In the genomic region with DNA sequence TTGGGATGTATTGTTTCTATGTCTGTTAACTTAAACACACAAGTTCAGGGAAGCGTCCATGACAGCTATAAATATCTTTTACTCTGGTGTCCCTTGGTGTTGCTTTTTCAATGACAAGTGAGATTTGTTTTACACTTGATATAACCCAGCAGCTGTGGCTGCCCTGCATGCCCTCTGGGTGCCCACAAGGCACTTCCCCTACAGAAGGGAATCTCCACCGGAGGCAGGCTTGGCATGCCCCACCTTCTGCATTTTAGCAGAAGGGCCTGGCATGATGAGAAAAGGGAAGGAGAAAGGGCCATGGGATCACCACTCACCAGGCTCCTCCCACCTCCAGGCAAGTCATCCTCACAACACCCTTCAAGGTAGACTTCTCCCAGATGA, we compare ENCODE assay signal across 10 cellular contexts. TPM values are rescaled to one million over a fixed set of nuclear protein-coding genes. Genes with fewer than 3 reads are reported as not detected.
A peak's percentile ranks its signal among the peaks of the same experiment; 100 is the strongest.
DNase-seq lines count a peak whose midpoint lies in the region; ATAC-seq and TF ChIP-seq lines count a peak whose summit lies in the region.
"Had no signal": no experiment of that assay in that cellular context is flagged by ENCODE, and none has a peak within 500 bp of the region (broad histone marks: within the 10 kb centered on the region; RNA-seq: fewer than 3 reads in every experiment).

No MANE protein-coding gene starts in this region.

- no peak for TF ChIP-seq POLR2A in spleen (IDR thresholded peaks at IDR 0.05)

- peaks cover 0 to 13% (median 1%) of the 10 kb centered on the region in 3 donors for H3K36me3 Mint-ChIP-seq in CD8-positive, alpha-beta memory T cell
- H3K36me3 Mint-ChIP-seq in T-helper 17 cell (ENCODE audit: low read depth) (no peaks in the 10 kb centered on the region), glutamatergic neuron (ENCODE audit: unreplicated experiment) (no peaks in the 10 kb centered on the region)

- H3K36me3 ChIP-seq in CD8-positive, alpha-beta memory T cell (ENCODE audit: insufficient read depth, low read length), result no peaks in the 10 kb centered on the region
- peaks cover 0 to 71% (median 2%) of the 10 kb centered on the region in 6 donors for H3K36me3 ChIP-seq in spleen

- ATAC-seq in T-helper 17 cell (peak; percentile 62), right cardiac atrium (peak in 1 of 2 donors; percentile 1), HG03571 (IDR thresholded peaks at IDR 0.05; ENCODE audit: unreplicated experiment) (no peak), GM18511 (IDR thresholded peaks at IDR 0.05; ENCODE audit: unreplicated experiment) (no peak)
- ATAC-seq: activated T-helper 17 cell treated with anti-CD3 and anti-CD28 coated beads, Interleukin-2, amount 50 U/mL, for 72 hours had no signal

- CTCF ChIA-PET in CD8-positive, alpha-beta memory T cell (lab: Charles Lee), result no interaction called here

- H3K27ac Mint-ChIP-seq in CD8-positive, alpha-beta memory T cell, result peak overlapping the region in 6 of 8 donors; percentile 26 to 80 (median 65)
- H3K27ac Mint-ChIP-seq in T-helper 17 cell, result peak overlapping the region; percentile 19
- H3K27ac Mint-ChIP-seq in glutamatergic neuron (ENCODE audit: unreplicated experiment), result no peak overlapping the region
- H3K27ac Mint-ChIP-seq: activated T-helper 17 cell treated with anti-CD3 and anti-CD28 coated beads, Interleukin-2, amount 50 U/mL, for 72 hours had no signal

- intact Hi-C loops in right cardiac atrium (cut with DNase I) (no loop called here), spleen (cut with DNase I; ENCODE audit: low total_unique reads) (no loop called here)

- DNase-seq in CD8-positive, alpha-beta memory T cell, result no peak
- no peak for DNase-seq in T-helper 17 cell
- peak; percentile 47 to 76 (median 73) for DNase-seq in right cardiac atrium
- peak; percentile 90 for DNase-seq in spleen
- DNase-seq in glutamatergic neuron, result no peak
- DNase-seq in NCI-H2227 treated with DMSO at 0.1 percent for 48 hours (lab: John Stamatoyannopoulos, UW), result no peak

- no peak overlapping the region for H3K4me3 ChIP-seq in CD8-positive, alpha-beta memory T cell (ENCODE audit: low read length)
- H3K4me3 ChIP-seq in right cardiac atrium (ENCODE audit: low read length) (no peak overlapping the region), spleen (peak overlapping the region in 2 of 8 donors; percentile 1 to 45)

- POLR2A ChIA-PET in CD8-positive, alpha-beta memory T cell (lab: Charles Lee), result no interaction called here

- H3K4me1 Mint-ChIP-seq in CD8-positive, alpha-beta memory T cell, result peaks cover 71 to 87% (median 72%) of the 10 kb centered on the region in 3 donors
- H3K4me1 Mint-ChIP-seq in T-helper 17 cell, result peaks cover 48% of the 10 kb centered on the region
- H3K4me1 Mint-ChIP-seq in glutamatergic neuron (ENCODE audit: low read depth, unreplicated experiment), result peaks cover 12% of the 10 kb centered on the region

- H3K4me1 ChIP-seq in CD8-positive, alpha-beta memory T cell (ENCODE audit: insufficient read depth, low read length), result peaks cover 13% of the 10 kb centered on the region
- peaks cover 51% of the 10 kb centered on the region for H3K4me1 ChIP-seq in right cardiac atrium (ENCODE audit: control insufficient read depth, insufficient read depth, low read length)
- peaks cover 57 to 99% (median 87%) of the 10 kb centered on the region in 6 donors for H3K4me1 ChIP-seq in spleen

- H3K9me3 Mint-ChIP-seq in CD8-positive, alpha-beta memory T cell, result no peaks in the 10 kb centered on the region
- peaks cover 8% of the 10 kb centered on the region for H3K9me3 Mint-ChIP-seq in glutamatergic neuron (ENCODE audit: unreplicated experiment)
- H3K9me3 Mint-ChIP-seq: activated T-helper 17 cell treated with anti-CD3 and anti-CD28 coated beads, Interleukin-2, amount 50 U/mL, for 72 hours had no signal

- H3K27me3 Mint-ChIP-seq in CD8-positive, alpha-beta memory T cell, result no peaks in the 10 kb centered on the region
- H3K27me3 Mint-ChIP-seq in T-helper 17 cell, result no peaks in the 10 kb centered on the region
- peaks cover 5% of the 10 kb centered on the region for H3K27me3 Mint-ChIP-seq in glutamatergic neuron (ENCODE audit: unreplicated experiment)
- H3K27me3 Mint-ChIP-seq: activated T-helper 17 cell treated with anti-CD3 and anti-CD28 coated beads, Interleukin-2, amount 50 U/mL, for 72 hours had no signal

- TF ChIP-seq CTCF in spleen (IDR thresholded peaks at IDR 0.05 in 8 of 11, conservative IDR thresholded peaks at IDR 0.05 in 3 of 11) (peak in 3 of 11 experiments; percentile 18 to 36 (median 31)), glutamatergic neuron (IDR thresholded peaks at IDR 0.05; ENCODE audit: partially characterized antibody, unreplicated experiment) (no peak)

- H3K27me3 ChIP-seq in CD8-positive, alpha-beta memory T cell (ENCODE audit: insufficient read depth, low read length, poor library complexity, severe bottlenecking), result no peaks in the 10 kb centered on the region
- H3K27me3 ChIP-seq in right cardiac atrium (ENCODE audit: control insufficient read depth, insufficient read depth) (no peaks in the 10 kb centered on the region), spleen (replicated peaks in 1 of 7) (no peaks in the 10 kb centered on the region)

- peak overlapping the region in 1 of 7 donors; percentile 36 for H3K4me3 Mint-ChIP-seq in CD8-positive, alpha-beta memory T cell
- H3K4me3 Mint-ChIP-seq in T-helper 17 cell (no peak overlapping the region), glutamatergic neuron (ENCODE audit: unreplicated experiment) (no peak overlapping the region)
- H3K4me3 Mint-ChIP-seq: activated T-helper 17 cell treated with anti-CD3 and anti-CD28 coated beads, Interleukin-2, amount 50 U/mL, for 72 hours had no signal

- H3K27ac ChIP-seq in CD8-positive, alpha-beta memory T cell (ENCODE audit: low read depth, low read length), result no peak overlapping the region
- H3K27ac ChIP-seq in right cardiac atrium (ENCODE audit: low read length) (peak overlapping the region; percentile 93), spleen (peak overlapping the region in 7 of 8 donors; percentile 58 to 97 (median 79))
- H3K27ac ChIP-seq: VCaP had no signal

- no peaks in the 10 kb centered on the region for H3K9me3 ChIP-seq in CD8-positive, alpha-beta memory T cell (ENCODE audit: low read length)
- no peaks in the 10 kb centered on the region for H3K9me3 ChIP-seq in T-helper 17 cell (ENCODE audit: control insufficient read depth, low read length, poor library complexity, severe bottlenecking)
- no peaks in the 10 kb centered on the region for H3K9me3 ChIP-seq in right cardiac atrium (ENCODE audit: control insufficient read depth, low read length)
- H3K9me3 ChIP-seq in spleen, result no peaks in the 10 kb centered on the region

- whole genome bisulfite sequencing in right cardiac atrium, result 46% methylated on average over 2 of the region's 2 CpGs
- WGBS in spleen, 5 donors, result 25 to 39% (median 28%) methylated on average over 2 of the region's 2 CpGs

RNA-seq across cellular contexts. Expression of a gene that starts 5.7 kb away (rescaled TPM):
- total RNA-seq in CD8-positive, alpha-beta memory T cell, result 1 to 10 TPM; 4.8 to 7.0 TPM
- 8.3 TPM for polyA plus RNA-seq in CD8-positive, alpha-beta memory T cell
- 10 to 100 TPM in 1 of 2 donors, 1 to 10 TPM in 1; 8.5 to 10.4 TPM for total RNA-seq in T-helper 17 cell
- total RNA-seq in right cardiac atrium, result 1 to 10 TPM; 3.4 to 7.0 (median 6.3) TPM
- 3.5 TPM for polyA plus RNA-seq in right cardiac atrium
- 1 to 10 TPM; 2.8 to 6.6 (median 4.8) TPM for total RNA-seq in spleen
- 1 to 10 TPM; 2.6 to 5.5 (median 4.7) TPM for polyA plus RNA-seq in spleen
- 9.9 TPM for total RNA-seq in glutamatergic neuron (ENCODE audit: unreplicated experiment)

RNA-seq across cellular contexts. Expression of a gene that starts 5.8 kb away (rescaled TPM):
- 10 to 100 TPM; 15.4 to 16.4 TPM for total RNA-seq in CD8-positive, alpha-beta memory T cell
- polyA plus RNA-seq in CD8-positive, alpha-beta memory T cell, result 2.1 TPM
- total RNA-seq in T-helper 17 cell, result 10 to 100 TPM; 19.7 to 26.5 TPM
- 100 to 1,000 TPM; 144 to 169 (median 162) TPM for total RNA-seq in right cardiac atrium
- 103 TPM for polyA plus RNA-seq in right cardiac atrium
- total RNA-seq in spleen, result 100 to 1,000 TPM in 4 of 7 donors, 10 to 100 TPM in 3; 83.4 to 126 (median 110) TPM
- polyA plus RNA-seq in spleen, result 10 to 100 TPM; 32.6 to 44.4 (median 33.7) TPM
- 65.2 TPM for total RNA-seq in glutamatergic neuron (ENCODE audit: unreplicated experiment)

Comparison
In these comparisons a context has a peak if more than half of its experiments do, and no peak if none do; other contexts are left out.
1. DNase-seq: peak in right cardiac atrium (3 of 3) and spleen (single experiment); none in CD8-positive, alpha-beta memory T cell (0 of 5), T-helper 17 cell (0 of 3), glutamatergic neuron (single experiment) and NCI-H2227 treated with DMSO at 0.1 percent for 48 hours (single experiment).